Comparison of ENCODE assay signal across 29 cellular contexts in genomic region chr19:49328741-49329140, GRCh38. TPM values are rescaled to one million over a fixed set of nuclear protein-coding genes. Genes with fewer than 3 reads are reported as not detected.
DNase-seq lines count a peak whose midpoint lies in the region; ATAC-seq and TF ChIP-seq lines count a peak whose summit lies in the region.
"Had no signal": no experiment of that assay in that cellular context is flagged by ENCODE, and none has a peak within 500 bp of the region (broad histone marks: within the 10 kb centered on the region; RNA-seq: fewer than 3 reads in every experiment).

No MANE protein-coding gene starts in this region.

- no peaks in the 10 kb centered on the region for H4K20me1 ChIP-seq in OCI-LY3 (ENCODE audit: insufficient read depth, low read length)

- WGBS in esophagus muscularis mucosa: 92% methylated on average over 2 of the region's 2 CpGs
- WGBS in thyroid gland, 2 donors: 20 to 52% methylated on average over 2 of the region's 2 CpGs

- H3K9ac ChIP-seq in OCI-LY3 (ENCODE audit: low read length): peak overlapping the region; percentile 60
- H3K9ac ChIP-seq: SK-N-SH had no signal

- TF ChIP-seq CTCF in OCI-LY3 (IDR thresholded peaks at IDR 0.05; ENCODE audit: low read depth, low read length): no peak
- TF ChIP-seq CTCF in esophagus muscularis mucosa (IDR thresholded peaks at IDR 0.05): no peak
- no peak for TF ChIP-seq CTCF in thyroid gland (IDR thresholded peaks at IDR 0.05)

- H3K79me2 ChIP-seq in OCI-LY3 (ENCODE audit: low read length): peaks cover 30% of the 10 kb centered on the region

- peak overlapping the region; percentile 99 for H3K27ac ChIP-seq in OCI-LY3 (ENCODE audit: low read length)
- no peak overlapping the region for H3K27ac ChIP-seq in esophagus muscularis mucosa (replicated peaks in 1 of 4)
- H3K27ac ChIP-seq in thyroid gland: no peak overlapping the region
- H3K27ac ChIP-seq: A549, coronary artery, pancreas, PC-9, stomach, tibial artery, vagina had no signal

- DNase-seq in activated naive CD8-positive, alpha-beta T cell treated with anti-CD3 and anti-CD28 coated beads for 36 hours: no peak
- peak; percentile 62 for DNase-seq in esophagus muscularis mucosa (ENCODE audit: extremely low spot score)
- DNase-seq in thyroid gland: peak; percentile 60 to 66
- no peak for DNase-seq in SKM-1 treated with dmso at 0.1 percent for 144 hours (lab: John Stamatoyannopoulos, UW; ENCODE audit: unreplicated experiment)
- DNase-seq in NCI-H1436 treated with DMSO at 0.1 percent for 48 hours (lab: John Stamatoyannopoulos, UW): no peak
- DNase-seq: activated CD4-positive, alpha-beta T cell treated with anti-CD3 and anti-CD28 coated beads, Interleukin-2, amount 50 U/mL, for 48 hours; activated CD4-positive, CD25-positive, alpha-beta regulatory T cell treated with anti-CD3 and anti-CD28 coated beads, Interleukin-2, amount 50 U/mL, for 72 hours; activated effector memory CD4-positive, alpha-beta T cell treated with anti-CD3 and anti-CD28 coated beads, Interleukin-2, amount 50 U/mL, for 16 hours; activated T-cell treated with anti-CD3 and anti-CD28 coated beads for 4 hours; caudate nucleus; CD4-positive, alpha-beta memory T cell; effector memory CD4-positive, alpha-beta T cell; H9; pancreas; PC-9; SK-N-SH; stomach; T-helper 2 cell had no signal

- peak overlapping the region; percentile 62 for H3K27ac Mint-ChIP-seq in activated naive CD8-positive, alpha-beta T cell
- no peak overlapping the region for H3K27ac Mint-ChIP-seq in activated naive CD8-positive, alpha-beta T cell treated with anti-CD3 and anti-CD28 coated beads for 36 hours

- H3K4me2 ChIP-seq in OCI-LY3 (ENCODE audit: low read length): peak overlapping the region; percentile 65
- H3K4me2 ChIP-seq: A549, PC-9, SK-N-SH had no signal

- no peaks in the 10 kb centered on the region for H3K27me3 ChIP-seq in OCI-LY3 (ENCODE audit: low read depth, low read length)
- no peaks in the 10 kb centered on the region for H3K27me3 ChIP-seq in esophagus muscularis mucosa
- H3K27me3 ChIP-seq in thyroid gland: no peaks in the 10 kb centered on the region
- H3K27me3 ChIP-seq: pancreas, stomach, tibial artery, vagina had no signal

- H3K9me3 ChIP-seq in OCI-LY3 (ENCODE audit: insufficient read depth, low read length): peaks cover 8% of the 10 kb centered on the region; the same call in 1 of the 2 replicates
- H3K9me3 ChIP-seq in esophagus muscularis mucosa: no peaks in the 10 kb centered on the region
- no peaks in the 10 kb centered on the region for H3K9me3 ChIP-seq in thyroid gland
- H3K9me3 ChIP-seq: A549, pancreas, stomach, tibial artery, vagina had no signal

- H3K9me3 Mint-ChIP-seq in activated naive CD8-positive, alpha-beta T cell (ENCODE audit: low read depth): no peaks in the 10 kb centered on the region
- no peaks in the 10 kb centered on the region for H3K9me3 Mint-ChIP-seq in activated naive CD8-positive, alpha-beta T cell treated with anti-CD3 and anti-CD28 coated beads for 36 hours
- H3K9me3 Mint-ChIP-seq: CD4-positive, alpha-beta memory T cell; H9 had no signal

- no peak for ATAC-seq in HG02588 (IDR thresholded peaks at IDR 0.05; ENCODE audit: unreplicated experiment)
- ATAC-seq: A549, pancreas, Right ventricle myocardium inferior had no signal

- TF ChIP-seq POLR2A in esophagus muscularis mucosa (IDR thresholded peaks at IDR 0.05; ENCODE audit: low read depth) (no peak), thyroid gland (IDR thresholded peaks at IDR 0.05) (no peak)

- intact Hi-C loops in esophagus muscularis mucosa (cut with DNase I) (loop anchor here (10.0 kb wide), 2 partner anchors 64 to 104 kb away; no protein-coding TSS in a partner anchor), thyroid gland (cut with DNase I) (no loop called here)

- H3K4me1 ChIP-seq in OCI-LY3 (ENCODE audit: low read length): peaks cover 85% of the 10 kb centered on the region
- peaks cover 0 to 4% (median 0%) of the 10 kb centered on the region in 4 donors for H3K4me1 ChIP-seq in esophagus muscularis mucosa
- peaks cover 4% of the 10 kb centered on the region in 2 donors for H3K4me1 ChIP-seq in thyroid gland
- H3K4me1 ChIP-seq: A549, pancreas, tibial artery, vagina had no signal

- H3K4me3 Mint-ChIP-seq in activated naive CD8-positive, alpha-beta T cell: peak overlapping the region; percentile 13
- no peak overlapping the region for H3K4me3 Mint-ChIP-seq in activated naive CD8-positive, alpha-beta T cell treated with anti-CD3 and anti-CD28 coated beads for 36 hours
- H3K4me3 Mint-ChIP-seq: H9 had no signal

- H3K27me3 Mint-ChIP-seq in activated naive CD8-positive, alpha-beta T cell: no peaks in the 10 kb centered on the region
- H3K27me3 Mint-ChIP-seq in activated naive CD8-positive, alpha-beta T cell treated with anti-CD3 and anti-CD28 coated beads for 36 hours: no peaks in the 10 kb centered on the region
- H3K27me3 Mint-ChIP-seq: CD4-positive, alpha-beta memory T cell had no signal

- TF ChIP-seq EP300 in esophagus muscularis mucosa (IDR thresholded peaks at IDR 0.05): no peak

- H3K4me1 Mint-ChIP-seq in activated naive CD8-positive, alpha-beta T cell (ENCODE audit: low read depth): peaks cover 51% of the 10 kb centered on the region
- peaks cover 44% of the 10 kb centered on the region for H3K4me1 Mint-ChIP-seq in activated naive CD8-positive, alpha-beta T cell treated with anti-CD3 and anti-CD28 coated beads for 36 hours

- H2AFZ ChIP-seq in OCI-LY3 (ENCODE audit: low read depth, low read length): 0 out of 2 replicates have a peak overlapping the region, but pooled peaks have one; percentile 4
- H2AFZ ChIP-seq: PC-9 had no signal

- H3K4me3 ChIP-seq in OCI-LY3 (ENCODE audit: low read length) (peak overlapping the region; percentile 53), esophagus muscularis mucosa (no peak overlapping the region), thyroid gland (replicated peaks in 1 of 3) (no peak overlapping the region)
- H3K4me3 ChIP-seq: A549, coronary artery, pancreas, PC-9, skin epidermis, stomach, tibial artery, vagina had no signal

- H3K36me3 ChIP-seq in OCI-LY3 (replicated peaks; ENCODE audit: low read depth, low read length): peaks cover 12% of the 10 kb centered on the region
- H3K36me3 ChIP-seq in esophagus muscularis mucosa: peaks cover 0 to 17% (median 0%) of the 10 kb centered on the region in 4 donors
- no peaks in the 10 kb centered on the region for H3K36me3 ChIP-seq in thyroid gland
- H3K36me3 ChIP-seq: vagina had no signal

- peaks cover 15% of the 10 kb centered on the region for H3K36me3 Mint-ChIP-seq in activated naive CD8-positive, alpha-beta T cell
- peaks cover 12% of the 10 kb centered on the region for H3K36me3 Mint-ChIP-seq in activated naive CD8-positive, alpha-beta T cell treated with anti-CD3 and anti-CD28 coated beads for 36 hours

RNA-seq across cellular contexts. Expression of gene SLC6A16, which starts 3.8 kb away (rescaled TPM):
- total RNA-seq in activated naive CD8-positive, alpha-beta T cell treated with anti-CD3 and anti-CD28 coated beads for 36 hours: 1 to 10 TPM in 1 of 2 experiments, under 1 TPM in 1; 0.86 to 1.4 TPM
- total RNA-seq in esophagus muscularis mucosa (1 to 10 TPM in 3 of 4 donors, under 1 TPM in 1; 0.83 to 4.1 (median 2.5) TPM), thyroid gland (1 to 10 TPM in 2 of 4 donors, under 1 TPM in 2; 0.24 to 7.8 (median 1.4) TPM)

RNA-seq across cellular contexts. Expression of gene CD37, which starts 6.5 kb away (rescaled TPM):
- total RNA-seq in activated naive CD8-positive, alpha-beta T cell treated with anti-CD3 and anti-CD28 coated beads for 36 hours: 100 to 1,000 TPM; 110 to 114 TPM
- 10 to 100 TPM in 2 of 4 donors, 1 to 10 TPM in 2; 8.0 to 22.4 (median 11.6) TPM for total RNA-seq in esophagus muscularis mucosa
- 1 to 10 TPM; 2.1 to 9.7 (median 5.4) TPM for total RNA-seq in thyroid gland
- total RNA-seq: epithelial cell of proximal tubule, H9, NCI-H460, PC-9 had no signal

RNA-seq across cellular contexts. Expression of gene TEAD2, which starts 33.5 kb away (rescaled TPM):
- total RNA-seq in activated naive CD8-positive, alpha-beta T cell treated with anti-CD3 and anti-CD28 coated beads for 36 hours: not detected
- total RNA-seq in esophagus muscularis mucosa (10 to 100 TPM; 40.7 to 73.2 (median 60.5) TPM), thyroid gland (10 to 100 TPM in 3 of 4 donors, 1 to 10 TPM in 1; 6.9 to 19.5 (median 13.7) TPM)
- total RNA-seq: CD4-positive, alpha-beta memory T cell had no signal

RNA-seq across cellular contexts. Expression of gene DKKL1, which starts 34.9 kb away (rescaled TPM):
- total RNA-seq in activated naive CD8-positive, alpha-beta T cell treated with anti-CD3 and anti-CD28 coated beads for 36 hours: not detected
- total RNA-seq in esophagus muscularis mucosa (under 1 TPM in 3 of 4 donors, not detected in 1; 0.40 to 0.83 (median 0.83) TPM), thyroid gland (1 to 10 TPM in 1 of 4 donors, not detected in 3; 1.3 TPM)
- total RNA-seq: CD4-positive, alpha-beta memory T cell; epithelial cell of proximal tubule; NCI-H460; PC-9; Right ventricle myocardium inferior; stomach; vagina had no signal

RNA-seq across cellular contexts. Expression of gene KASH5, which starts 59.3 kb away (rescaled TPM):
- 1 to 10 TPM in 1 of 2 experiments, under 1 TPM in 1; 0.45 to 1.1 TPM for total RNA-seq in activated naive CD8-positive, alpha-beta T cell treated with anti-CD3 and anti-CD28 coated beads for 36 hours
- total RNA-seq in esophagus muscularis mucosa (not detected), thyroid gland (1 to 10 TPM in 1 of 4 donors, not detected in 3; 1.3 TPM)
- total RNA-seq: H9, NCI-H460, Right ventricle myocardium inferior, vagina had no signal

Comparison
In these comparisons a context has a peak if more than half of its experiments do, and no peak if none do; other contexts are left out.
1. DNase-seq: peak in esophagus muscularis mucosa (single experiment) and thyroid gland (2 of 2); none in activated naive CD8-positive, alpha-beta T cell treated with anti-CD3 and anti-CD28 coated beads for 36 hours (single experiment), SKM-1 treated with dmso at 0.1 percent for 144 hours (single experiment) and NCI-H1436 treated with DMSO at 0.1 percent for 48 hours (single experiment).
2. RNA of gene CD37, which starts 6.5 kb away (total RNA-seq): 110 to 114 TPM in activated naive CD8-positive, alpha-beta T cell treated with anti-CD3 and anti-CD28 coated beads for 36 hours; 8.0 to 22.4 TPM in esophagus muscularis mucosa and 2.1 to 9.7 TPM in thyroid gland; every median in the first group is over 4 times any median in the second.
3. RNA of gene TEAD2, which starts 33.5 kb away (total RNA-seq): 40.7 to 73.2 TPM in esophagus muscularis mucosa and 6.9 to 19.5 TPM in thyroid gland; not detected in activated naive CD8-positive, alpha-beta T cell treated with anti-CD3 and anti-CD28 coated beads for 36 hours; every median in the first group is over 4 times any median in the second.